ENCODE assay signal across 19 cellular contexts in the genomic region with DNA sequence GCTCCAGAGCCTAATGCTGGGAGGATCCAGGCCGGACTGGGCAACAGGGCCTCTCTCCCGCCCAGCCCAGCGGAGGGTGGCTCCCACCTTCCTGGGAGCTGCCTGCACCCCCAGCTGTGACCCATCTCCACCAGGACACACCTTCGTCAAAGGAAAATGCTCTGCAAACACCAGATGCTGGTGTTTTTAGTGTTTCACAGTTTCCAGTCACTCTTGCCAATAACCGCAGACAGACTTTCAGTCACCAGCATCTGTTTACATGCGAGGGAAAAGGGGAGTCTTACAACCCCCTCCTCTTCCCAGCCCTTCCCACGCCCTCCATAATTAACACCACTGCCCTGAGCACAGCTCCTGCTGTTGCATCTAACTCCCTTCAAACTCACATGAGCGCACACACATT. TPM values are rescaled to one million over a fixed set of nuclear protein-coding genes. Genes with fewer than 3 reads are reported as not detected.
A peak's percentile ranks its signal among the peaks of the same experiment; 100 is the strongest.
DNase-seq lines count a peak whose midpoint lies in the region; ATAC-seq and TF ChIP-seq lines count a peak whose summit lies in the region.
"Had no signal": no experiment of that assay in that cellular context is flagged by ENCODE, and none has a peak within 500 bp of the region (broad histone marks: within the 10 kb centered on the region; RNA-seq: fewer than 3 reads in every experiment).

No MANE protein-coding gene starts in this region.

- peaks cover 4% of the 10 kb centered on the region for H3K36me3 ChIP-seq in MG63
- H3K36me3 ChIP-seq in body of pancreas (replicated peaks in 1 of 2; ENCODE audit: insufficient read depth in 1 of 2, low read depth in 2 of 2), result peaks cover 0 to 6% of the 10 kb centered on the region in 2 donors
- H3K36me3 ChIP-seq in A673 (ENCODE audit: insufficient read depth, low read length, poor library complexity, severe bottlenecking), result peaks cover 18% of the 10 kb centered on the region
- H3K36me3 ChIP-seq: thyroid gland had no signal

- DNase-seq in AG20443 (ENCODE audit: low spot score), result peak; percentile 74
- DNase-seq in MG63, result peak; percentile 11
- DNase-seq in body of pancreas, result no peak
- DNase-seq in inferior parietal cortex (ENCODE audit: extremely low spot score), result peak; percentile 38
- no peak for DNase-seq in A673 (ENCODE audit: low spot score)
- DNase-seq in NCI-H187 (lab: John Stamatoyannopoulos, UW), result no peak
- DNase-seq: activated CD8-positive, alpha-beta T cell treated with anti-CD3 and anti-CD28 coated beads, Interleukin-2, amount 10 ng/mL, durations not matched to agents 7 days and 5 days; activated gamma-delta T cell; aorta; DMS79 treated with DMSO at 0.1 percent for 48 hours; esophagus squamous epithelium; mucosa of descending colon; NCI-H2107; stimulated activated CD4-positive, alpha-beta T cell treated with anti-CD3 and anti-CD28 coated beads, Interleukin-4, amount 100 ng/mL, for 24 hours; SW 1271 had no signal

- H3K27ac ChIP-seq in body of pancreas (no peak overlapping the region), A673 (ENCODE audit: low read depth, low read length, poor library complexity, severe bottlenecking) (no peak overlapping the region)
- H3K27ac ChIP-seq: BLaER1 treated with 17β-estradiol and CSF1 and Interleukin-3, amounts not matched to agents 10 nM and 100 nM; esophagus squamous epithelium; thyroid gland had no signal

- ATAC-seq in body of pancreas (peak; percentile 24), GM21619 (IDR thresholded peaks at IDR 0.05; ENCODE audit: unreplicated experiment) (no peak), HG02884 (IDR thresholded peaks at IDR 0.05; ENCODE audit: unreplicated experiment) (no peak)
- ATAC-seq: activated CD8-positive, alpha-beta T cell treated with anti-CD3 and anti-CD28 coated beads, Interleukin-2, amount 10 ng/mL, durations not matched to agents 7 days and 5 days; mucosa of descending colon had no signal

- intact Hi-C loops in body of pancreas (cut with DNase I), result no loop called here
- intact Hi-C loops in A673 (cut with micrococcal nuclease; ENCODE audit: unreplicated experiment), result no loop called here

- CTCF ChIA-PET in A673 (lab: Charles Lee), result no interaction called here

- no peak for TF ChIP-seq CTCF in body of pancreas (IDR thresholded peaks at IDR 0.05)
- TF ChIP-seq CTCF in A673 (conservative IDR thresholded peaks at IDR 0.05; ENCODE audit: low read depth, low read length), result no peak

- WGBS in body of pancreas, 2 donors, result 93 to 95% methylated on average over 5 to 8 of the region's 8 CpGs

- H3K4me1 ChIP-seq in body of pancreas, result no peaks in the 10 kb centered on the region
- H3K4me1 ChIP-seq in A673 (ENCODE audit: insufficient read depth, low read length, poor library complexity, severe bottlenecking), result peaks cover 6% of the 10 kb centered on the region
- H3K4me1 ChIP-seq: BLaER1 treated with 17β-estradiol and CSF1 and Interleukin-3, amounts not matched to agents 10 nM and 100 nM had no signal

- TF ChIP-seq POLR2A in body of pancreas (IDR thresholded peaks at IDR 0.05), result no peak

- H3K27me3 ChIP-seq in MG63, result no peaks in the 10 kb centered on the region
- no peaks in the 10 kb centered on the region for H3K27me3 ChIP-seq in body of pancreas
- no peaks in the 10 kb centered on the region for H3K27me3 ChIP-seq in A673 (replicated peaks; ENCODE audit: insufficient read depth, low read depth, low read length, poor library complexity)
- H3K27me3 ChIP-seq: BLaER1 treated with 17β-estradiol and CSF1 and Interleukin-3, amounts not matched to agents 10 nM and 100 nM; esophagus squamous epithelium; thyroid gland had no signal

- BruUV-seq in A673 (replicated peaks; lab: Mats Ljungman, UMichigan), result no TSS peak

- POLR2A ChIA-PET in A673 (lab: Charles Lee; ENCODE audit: low non-redundant PET), result no interaction called here

- H3K4me3 ChIP-seq in MG63 (no peak overlapping the region), body of pancreas (no peak overlapping the region), A673 (ENCODE audit: low read depth, low read length, poor library complexity, severe bottlenecking) (no peak overlapping the region)
- H3K4me3 ChIP-seq: BLaER1 treated with 17β-estradiol and CSF1 and Interleukin-3, amounts not matched to agents 10 nM and 100 nM; esophagus squamous epithelium; mucosa of descending colon; thyroid gland had no signal

- H3K9me3 ChIP-seq in MG63 (no peaks in the 10 kb centered on the region), body of pancreas (no peaks in the 10 kb centered on the region), A673 (ENCODE audit: low read depth, low read length, poor library complexity, severe bottlenecking) (no peaks in the 10 kb centered on the region)
- H3K9me3 ChIP-seq: BLaER1 treated with 17β-estradiol and CSF1 and Interleukin-3, amounts not matched to agents 10 nM and 100 nM; esophagus squamous epithelium; mucosa of descending colon; thyroid gland had no signal

RNA-seq across cellular contexts. Expression of a gene that starts 25.3 kb away (rescaled TPM):
- total RNA-seq in MG63 (2014; rRNA removed; shearing (Covaris generic); ENCODE audit: low replicate concordance), result 21.4 and 24.6 TPM in 2 replicates
- total RNA-seq in body of pancreas (10 to 100 TPM; 25.4 to 82.1 TPM), A673 (2021) (83.3 and 86.6 TPM in 2 replicates)

Comparison
In these comparisons a context has a peak if more than half of its experiments do, and no peak if none do; other contexts are left out.
1. DNase-seq: peak in AG20443 (single experiment), MG63 (single experiment) and inferior parietal cortex (single experiment); none in body of pancreas (0 of 4), A673 (single experiment) and NCI-H187 (0 of 2).